Comparison of ENCODE assay signal across 13 cellular contexts in genomic region chr11:75330279-75330678, GRCh38. TPM values are rescaled to one million over a fixed set of nuclear protein-coding genes. Genes with fewer than 3 reads are reported as not detected.
A peak's percentile ranks its signal among the peaks of the same experiment; 100 is the strongest.
DNase-seq lines count a peak whose midpoint lies in the region; ATAC-seq and TF ChIP-seq lines count a peak whose summit lies in the region.
"Had no signal": no experiment of that assay in that cellular context is flagged by ENCODE, and none has a peak within 500 bp of the region (broad histone marks: within the 10 kb centered on the region; RNA-seq: fewer than 3 reads in every experiment).

No MANE protein-coding gene starts in this region.

- H3K9me3 Mint-ChIP-seq in natural killer cell treated with Interleukin-12 subunit alpha and Interleukin-12 subunit beta and Interleukin-15 and Interleukin-18, amount 100 ng/mL, for 72 hours: no peaks in the 10 kb centered on the region

- H3K36me3 Mint-ChIP-seq in natural killer cell treated with Interleukin-12 subunit alpha and Interleukin-12 subunit beta and Interleukin-15 and Interleukin-18, amount 100 ng/mL, for 72 hours: no peaks in the 10 kb centered on the region

- TF ChIP-seq CTCF in LNCaP clone FGC (IDR thresholded peaks at IDR 0.05; ENCODE audit: control insufficient read depth, extremely low read depth, insufficient read depth) (no peak), dorsolateral prefrontal cortex (IDR thresholded peaks at IDR 0.05 in 54 of 56, conservative IDR thresholded peaks at IDR 0.05 in 2 of 56; ENCODE audit: low read depth in 1 of 56, partially characterized antibody in 56 of 56) (no peak)

- intact Hi-C loops in dorsolateral prefrontal cortex (cut with DNase I): loop anchor here in 1 of 2 donors (10.0 kb wide), 1 partner anchor 45 kb away; no protein-coding TSS in a partner anchor

- H3K27me3 ChIP-seq in dorsolateral prefrontal cortex: no peaks in the 10 kb centered on the region

- H3K4me3 ChIP-seq in LNCaP clone FGC (ENCODE audit: low read depth, low read length) (no peak overlapping the region), dorsolateral prefrontal cortex (no peak overlapping the region)

- no peak for ATAC-seq in natural killer cell treated with Interleukin-12 subunit alpha and Interleukin-12 subunit beta and Interleukin-15 and Interleukin-18, amount 100 ng/mL, for 72 hours

- H3K27me3 Mint-ChIP-seq in natural killer cell treated with Interleukin-12 subunit alpha and Interleukin-12 subunit beta and Interleukin-15 and Interleukin-18, amount 100 ng/mL, for 72 hours: no peaks in the 10 kb centered on the region

- DNase-seq in COR-L47 (lab: John Stamatoyannopoulos, UW): peak; percentile 27
- peak; percentile 63 for DNase-seq in LNCaP clone FGC (ENCODE audit: low read depth)
- DNase-seq in dorsolateral prefrontal cortex: no peak
- no peak for DNase-seq in natural killer cell treated with Interleukin-12 subunit alpha and Interleukin-12 subunit beta and Interleukin-15 and Interleukin-18, amount 100 ng/mL, for 72 hours (ENCODE audit: low spot score)
- no peak for DNase-seq in pons (ENCODE audit: low spot score)
- DNase-seq in NCI-H1694 (lab: John Stamatoyannopoulos, UW): no peak
- no peak for DNase-seq in T-helper 9 cell
- DNase-seq in NCI-H226: no peak
- DNase-seq: activated T-cell treated with anti-CD3 and anti-CD28 coated beads, Interleukin-2, amount 50 U/mL, for 1 hour; effector CD8-positive, alpha-beta T cell; GF-D8; islet precursor cell; NCI-H2107 had no signal

- peak overlapping the region; percentile 72 to 88 for H3K27ac Mint-ChIP-seq in natural killer cell treated with Interleukin-12 subunit alpha and Interleukin-12 subunit beta and Interleukin-15 and Interleukin-18, amount 100 ng/mL, for 72 hours

- H3K4me3 Mint-ChIP-seq in natural killer cell treated with Interleukin-12 subunit alpha and Interleukin-12 subunit beta and Interleukin-15 and Interleukin-18, amount 100 ng/mL, for 72 hours: no peak overlapping the region

- H3K4me1 Mint-ChIP-seq in natural killer cell treated with Interleukin-12 subunit alpha and Interleukin-12 subunit beta and Interleukin-15 and Interleukin-18, amount 100 ng/mL, for 72 hours (ENCODE audit: low read depth in 2 of 2): peaks cover 58 to 61% of the 10 kb centered on the region in 2 donors

- peak overlapping the region in 41 of 59 donors; percentile 7 to 97 (median 50) for H3K27ac ChIP-seq in dorsolateral prefrontal cortex

RNA-seq across cellular contexts. Expression of gene ARRB1, which starts 21.2 kb away (rescaled TPM):
- 100 to 1,000 TPM; 117 to 225 (median 167) TPM for total RNA-seq in dorsolateral prefrontal cortex
- total RNA-seq in natural killer cell treated with Interleukin-12 subunit alpha and Interleukin-12 subunit beta and Interleukin-15 and Interleukin-18, amount 100 ng/mL, for 72 hours: 10 to 100 TPM; 47.8 to 54.5 TPM

Comparison
In these comparisons a context has a peak if more than half of its experiments do, and no peak if none do; other contexts are left out.
1. DNase-seq: peak in COR-L47 (single experiment) and LNCaP clone FGC (single experiment); none in dorsolateral prefrontal cortex (0 of 10), natural killer cell treated with Interleukin-12 subunit alpha and Interleukin-12 subunit beta and Interleukin-15 and Interleukin-18, amount 100 ng/mL, for 72 hours (single experiment), pons (single experiment), NCI-H1694 (single experiment), T-helper 9 cell (single experiment) and NCI-H226 (single experiment).